22 cellular contexts compared by ENCODE assay signal in the genomic region with DNA sequence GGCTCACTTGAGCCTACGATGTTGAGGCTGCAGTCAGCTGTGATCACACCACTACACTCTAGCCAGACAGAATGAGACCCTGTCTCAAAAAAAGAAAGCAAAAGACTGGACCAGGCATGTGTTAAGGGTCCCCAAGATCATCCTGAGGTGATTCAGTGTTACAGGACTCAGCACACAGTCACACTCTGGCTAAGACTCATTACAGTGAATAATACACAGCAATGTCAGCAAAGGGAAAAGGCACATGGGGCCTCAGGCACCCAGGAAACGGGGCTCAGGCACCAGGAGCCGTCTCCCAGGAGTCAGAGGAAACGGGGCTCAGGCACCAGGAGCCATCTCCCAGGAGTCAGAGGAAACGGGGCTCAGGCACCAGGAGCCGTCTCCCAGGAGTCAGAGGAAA. TPM values are rescaled to one million over a fixed set of nuclear protein-coding genes. Genes with fewer than 3 reads are reported as not detected.
A peak's percentile ranks its signal among the peaks of the same experiment; 100 is the strongest.
DNase-seq lines count a peak whose midpoint lies in the region; ATAC-seq lines count a peak whose summit lies in the region.
"Had no signal": no experiment of that assay in that cellular context is flagged by ENCODE, and none has a peak within 500 bp of the region (broad histone marks: within the 10 kb centered on the region; RNA-seq: fewer than 3 reads in every experiment).

No MANE protein-coding gene starts in this region.

- H3K4me3 ChIP-seq in BLaER1, result no peak overlapping the region
- H3K4me3 ChIP-seq: A549, GM12878, GM23338 had no signal

- H3K27me3 ChIP-seq in BLaER1, result no peaks in the 10 kb centered on the region
- H3K27me3 ChIP-seq: BE2C had no signal

- ATAC-seq in HG02588 (IDR thresholded peaks at IDR 0.05; ENCODE audit: unreplicated experiment) (no peak), HG03095 (IDR thresholded peaks at IDR 0.05; ENCODE audit: unreplicated experiment) (no peak)
- ATAC-seq: A549; CD8-positive, alpha-beta T cell; GM12878; GM23338; HCT116 had no signal

- DNase-seq in ELR (ENCODE audit: low read depth) (peak; percentile 61), RPMI8226 (peak; percentile 1), cerebellum (ENCODE audit: low spot score) (no peak)
- DNase-seq: 8988T; ACHN; AML-193; BE2C; Caco-2; CD4-positive, CD25-positive, alpha-beta regulatory T cell; CD8-positive, alpha-beta T cell; DMS153; DND-41; GDM1; H9 had no signal

- peak overlapping the region; percentile 53 for H3K4me2 ChIP-seq in BLaER1
- H3K4me2 ChIP-seq: A549, GM23338 had no signal

- peaks cover 37% of the 10 kb centered on the region for H3K9me3 ChIP-seq in BLaER1

- H3K36me3 ChIP-seq in BLaER1, result peaks cover 3% of the 10 kb centered on the region; the same call in 1 of the 2 replicates
- H3K36me3 ChIP-seq: BE2C had no signal

- H3K27ac ChIP-seq in BLaER1, result no peak overlapping the region
- H3K27ac ChIP-seq: A549, C4-2B had no signal

- no peaks in the 10 kb centered on the region for H4K20me1 ChIP-seq in BLaER1

- no peak overlapping the region for H3K9ac ChIP-seq in BLaER1

- H3K4me1 ChIP-seq in BLaER1, result peaks cover 40% of the 10 kb centered on the region
- H3K4me1 ChIP-seq: A549, BE2C, Caco-2 had no signal

RNA-seq across cellular contexts. Expression of gene NRARP, which starts 39.2 kb away (rescaled TPM):
- total RNA-seq in cerebellum, result 4.4 TPM
